ENCODE assay signal across 16 cellular contexts in the genomic region with DNA sequence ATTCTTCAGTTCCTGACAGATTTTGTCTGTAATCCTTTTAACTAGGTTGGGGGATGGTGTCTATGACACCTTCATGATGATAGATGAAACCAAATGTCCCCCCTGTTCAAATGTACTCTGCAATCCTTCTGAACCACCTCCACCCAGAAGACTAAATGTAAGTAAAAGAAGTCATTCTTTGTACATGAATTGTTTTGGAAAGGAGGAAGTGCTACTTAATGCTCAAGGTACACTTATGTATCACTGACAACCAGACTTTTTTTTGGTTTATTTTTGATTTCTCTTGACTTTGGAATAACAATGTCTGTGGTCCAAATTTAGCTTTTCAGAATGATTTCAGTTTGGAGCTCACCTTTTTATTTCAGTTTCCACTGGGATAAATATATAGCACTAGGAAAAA. TPM values are rescaled to one million over a fixed set of nuclear protein-coding genes. Genes with fewer than 3 reads are reported as not detected.
DNase-seq lines count a peak whose midpoint lies in the region; ATAC-seq and TF ChIP-seq lines count a peak whose summit lies in the region.
"Had no signal": no experiment of that assay in that cellular context is flagged by ENCODE, and none has a peak within 500 bp of the region (broad histone marks: within the 10 kb centered on the region; RNA-seq: fewer than 3 reads in every experiment).

No MANE protein-coding gene starts in this region.

- no peaks in the 10 kb centered on the region for H3K9me2 ChIP-seq in GM23248 (ENCODE audit: insufficient read depth)

- H3K27ac Mint-ChIP-seq in T-helper 17 cell: peak overlapping the region; percentile 11
- H3K27ac Mint-ChIP-seq: CD14-positive monocyte had no signal

- H3K27ac ChIP-seq in GM23248: peak overlapping the region; percentile 94
- H3K27ac ChIP-seq: psoas muscle, SJSA1 had no signal

- H4K20me1 ChIP-seq in GM23248 (ENCODE audit: insufficient read depth): no peaks in the 10 kb centered on the region

- H3K36me3 ChIP-seq in GM23248 (ENCODE audit: low read depth): 0 out of 2 replicates have a peak, but pooled peaks cover 14% of the 10 kb centered on the region
- H3K36me3 ChIP-seq: upper lobe of right lung had no signal

- H3K79me2 ChIP-seq in GM23248 (ENCODE audit: insufficient read depth): peaks cover 65% of the 10 kb centered on the region

- peaks cover 11% of the 10 kb centered on the region for H3K27me3 Mint-ChIP-seq in T-helper 17 cell

- H3K4me3 Mint-ChIP-seq in T-helper 17 cell: no peak overlapping the region
- H3K4me3 Mint-ChIP-seq: activated T-cell treated with anti-CD3 and anti-CD28 coated beads, Interleukin-2, amount 50 U/mL, for 4 hours had no signal

- peak overlapping the region; percentile 92 for H3K4me2 ChIP-seq in GM23248 (ENCODE audit: unreplicated experiment)

- no peak for TF ChIP-seq CTCF in fibroblast of the aortic adventitia (IDR thresholded peaks at IDR 0.05; ENCODE audit: insufficient read depth, low read length)

- H3K9me3 ChIP-seq in GM23248 (ENCODE audit: low read depth) (no peaks in the 10 kb centered on the region), T-helper 17 cell (ENCODE audit: control insufficient read depth, low read length, poor library complexity, severe bottlenecking) (no peaks in the 10 kb centered on the region)
- H3K9me3 ChIP-seq: psoas muscle, SJSA1, upper lobe of right lung had no signal

- H3F3A ChIP-seq in GM23248 (ENCODE audit: insufficient read depth): peaks cover 43% of the 10 kb centered on the region

- H3K4me3 ChIP-seq in GM23248: peak overlapping the region; percentile 91
- H3K4me3 ChIP-seq in fibroblast of the aortic adventitia (ENCODE audit: low read depth, low read length): peak overlapping the region; percentile 4
- H3K4me3 ChIP-seq: psoas muscle, SJSA1, upper lobe of right lung had no signal

- DNase-seq in AML-193 (lab: John Stamatoyannopoulos, UW) (peak; percentile 3 to 28), GM23248 (peak; percentile 23), T-helper 17 cell (no peak), fibroblast of the aortic adventitia (ENCODE audit: low read depth) (no peak), occipital lobe (lab: John Stamatoyannopoulos, UW) (no peak), hippocampal formation (lab: John Stamatoyannopoulos, UW) (no peak), amygdala (lab: John Stamatoyannopoulos, UW) (no peak)
- DNase-seq: activated T-cell treated with anti-CD3 and anti-CD28 coated beads, Interleukin-2, amount 50 U/mL, for 4 hours; amniotic stem cell; NCI-H1436 treated with DMSO at 0.1 percent for 48 hours; NCI-H526 treated with DMSO at 0.1 percent for 48 hours; psoas muscle; upper lobe of right lung had no signal

- H3K4me1 ChIP-seq in GM23248 (ENCODE audit: insufficient read depth): peaks cover 47% of the 10 kb centered on the region

- peak overlapping the region; percentile 96 for H3K9ac ChIP-seq in GM23248

- H3K36me3 Mint-ChIP-seq in T-helper 17 cell (ENCODE audit: low read depth): no peaks in the 10 kb centered on the region
- H3K36me3 Mint-ChIP-seq: CD14-positive monocyte had no signal

- no peaks in the 10 kb centered on the region for H3K27me3 ChIP-seq in GM23248 (replicated peaks; ENCODE audit: insufficient read depth)
- H3K27me3 ChIP-seq: SJSA1, upper lobe of right lung had no signal

- in situ Hi-C loops in GM23248 (cut with MboI): no loop called here

- H2AFZ ChIP-seq in GM23248: no peak overlapping the region

- H3K4me1 Mint-ChIP-seq in T-helper 17 cell: peaks cover 17% of the 10 kb centered on the region

- ATAC-seq in T-helper 17 cell: no peak
- ATAC-seq: activated T-cell treated with anti-CD3 and anti-CD28 coated beads, Interleukin-2, amount 50 U/mL, for 4 hours; HepG2; psoas muscle; upper lobe of right lung had no signal

RNA-seq across cellular contexts. Expression of a gene that starts 2.3 kb away (rescaled TPM):
- total RNA-seq in GM23248 (2014; rRNA removed; shearing (Covaris generic)): 28.8 and 31.5 TPM in 2 replicates
- 16.9 and 18.2 TPM in 2 replicates for polyA plus RNA-seq in GM23248 (2016; fragmentation: Nextera tagmentation; extraction: Ambion mirVana)
- total RNA-seq in T-helper 17 cell: 1 to 10 TPM; 3.0 to 3.6 TPM
- 19.7 and 27.7 TPM in 2 replicates for total RNA-seq in fibroblast of the aortic adventitia (ENCODE audit: low replicate concordance)
- 18.2 TPM for total RNA-seq in occipital lobe
- polyA plus RNA-seq: CD14-positive monocyte had no signal

RNA-seq across cellular contexts. Expression of a gene that starts 25.3 kb away (rescaled TPM):
- total RNA-seq in GM23248 (2014; rRNA removed; shearing (Covaris generic)): 46.7 and 53.4 TPM in 2 replicates
- 31.2 and 31.4 TPM in 2 replicates for polyA plus RNA-seq in GM23248 (2016; fragmentation: Nextera tagmentation; extraction: Ambion mirVana)
- total RNA-seq in T-helper 17 cell (10 to 100 TPM; 43.6 to 45.4 TPM), fibroblast of the aortic adventitia (ENCODE audit: low replicate concordance) (33.5 and 42.5 TPM in 2 replicates), occipital lobe (12.5 TPM)

RNA-seq across cellular contexts. Expression of a gene that starts 47.1 kb away (rescaled TPM):
- total RNA-seq in GM23248 (2014; rRNA removed; shearing (Covaris generic)): 50.6 and 63.3 TPM in 2 replicates
- polyA plus RNA-seq in GM23248 (2016; fragmentation: Nextera tagmentation; extraction: Ambion mirVana): 7.5 and 8.8 TPM in 2 replicates
- total RNA-seq in T-helper 17 cell (100 to 1,000 TPM; 181 to 182 TPM), fibroblast of the aortic adventitia (ENCODE audit: low replicate concordance) (18.5 and 31.0 TPM in 2 replicates), occipital lobe (8.1 TPM)

Comparison
In these comparisons a context has a peak if more than half of its experiments do, and no peak if none do; other contexts are left out.
1. DNase-seq: peak in AML-193 (2 of 2) and GM23248 (single experiment); none in T-helper 17 cell (0 of 3), fibroblast of the aortic adventitia (single experiment), occipital lobe (single experiment), hippocampal formation (0 of 2) and amygdala (0 of 56).